Comparison of ENCODE assay signal across 1 cellular context in the genomic region with DNA sequence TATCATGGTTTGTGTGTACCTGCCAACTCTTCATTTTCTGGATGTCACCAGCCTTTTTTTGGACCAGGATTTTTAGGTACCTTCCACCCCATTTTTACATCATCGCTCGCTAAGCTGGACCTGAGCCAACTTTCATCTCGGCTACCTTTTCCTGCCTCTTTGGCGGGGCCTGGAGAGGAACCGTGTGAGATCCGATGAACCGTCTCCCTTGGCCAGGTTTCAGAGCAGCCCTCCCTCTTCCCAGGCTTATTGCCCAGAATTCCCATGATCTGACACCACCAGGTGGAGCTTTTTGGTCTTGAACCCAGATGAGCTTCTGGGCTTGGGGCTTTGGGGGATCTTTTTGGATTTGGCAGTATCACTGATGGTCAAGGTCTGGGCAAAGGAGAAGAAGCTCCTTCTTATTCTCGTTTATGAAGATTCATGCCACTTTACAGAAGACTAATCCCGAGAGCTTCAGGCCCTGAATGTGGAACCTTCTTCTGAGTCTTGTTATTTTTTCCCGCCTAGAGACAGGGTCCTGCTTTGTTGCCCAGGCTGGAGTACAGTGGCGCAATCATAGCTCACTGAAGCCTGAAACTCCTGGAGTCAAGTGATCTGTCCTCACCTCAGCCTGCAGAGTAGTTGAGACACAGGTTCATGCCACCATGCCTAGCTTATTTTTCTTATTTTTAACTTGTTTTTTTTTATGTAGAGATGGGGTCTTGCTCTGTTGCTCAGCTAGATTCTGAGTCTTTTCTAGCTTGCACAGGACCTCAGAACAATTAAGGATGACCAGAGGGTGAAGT.
TF ChIP-seq lines count a peak whose summit lies in the region.

No MANE protein-coding gene starts in this region.

TF ChIP-seq in Ishikawa, 13 proteins besides CTCF, POLR2A, EP300 and RAD21 (continued from another document):
- no peak for TF ChIP-seq NFIC (IDR thresholded peaks at IDR 0.05)
- TF ChIP-seq CEBPB (IDR thresholded peaks at IDR 0.05): no peak
- no peak for TF ChIP-seq ZBTB7A (IDR thresholded peaks at IDR 0.05; ENCODE audit: low read depth)
- TF ChIP-seq, protein P1, sequence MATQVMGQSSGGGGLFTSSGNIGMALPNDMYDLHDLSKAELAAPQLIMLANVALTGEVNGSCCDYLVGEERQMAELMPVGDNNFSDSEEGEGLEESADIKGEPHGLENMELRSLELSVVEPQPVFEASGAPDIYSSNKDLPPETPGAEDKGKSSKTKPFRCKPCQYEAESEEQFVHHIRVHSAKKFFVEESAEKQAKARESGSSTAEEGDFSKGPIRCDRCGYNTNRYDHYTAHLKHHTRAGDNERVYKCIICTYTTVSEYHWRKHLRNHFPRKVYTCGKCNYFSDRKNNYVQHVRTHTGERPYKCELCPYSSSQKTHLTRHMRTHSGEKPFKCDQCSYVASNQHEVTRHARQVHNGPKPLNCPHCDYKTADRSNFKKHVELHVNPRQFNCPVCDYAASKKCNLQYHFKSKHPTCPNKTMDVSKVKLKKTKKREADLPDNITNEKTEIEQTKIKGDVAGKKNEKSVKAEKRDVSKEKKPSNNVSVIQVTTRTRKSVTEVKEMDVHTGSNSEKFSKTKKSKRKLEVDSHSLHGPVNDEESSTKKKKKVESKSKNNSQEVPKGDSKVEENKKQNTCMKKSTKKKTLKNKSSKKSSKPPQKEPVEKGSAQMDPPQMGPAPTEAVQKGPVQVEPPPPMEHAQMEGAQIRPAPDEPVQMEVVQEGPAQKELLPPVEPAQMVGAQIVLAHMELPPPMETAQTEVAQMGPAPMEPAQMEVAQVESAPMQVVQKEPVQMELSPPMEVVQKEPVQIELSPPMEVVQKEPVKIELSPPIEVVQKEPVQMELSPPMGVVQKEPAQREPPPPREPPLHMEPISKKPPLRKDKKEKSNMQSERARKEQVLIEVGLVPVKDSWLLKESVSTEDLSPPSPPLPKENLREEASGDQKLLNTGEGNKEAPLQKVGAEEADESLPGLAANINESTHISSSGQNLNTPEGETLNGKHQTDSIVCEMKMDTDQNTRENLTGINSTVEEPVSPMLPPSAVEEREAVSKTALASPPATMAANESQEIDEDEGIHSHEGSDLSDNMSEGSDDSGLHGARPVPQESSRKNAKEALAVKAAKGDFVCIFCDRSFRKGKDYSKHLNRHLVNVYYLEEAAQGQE (IDR thresholded peaks at IDR 0.05; ENCODE audit: low read depth): no peak
- TF ChIP-seq EGR1 (IDR thresholded peaks at IDR 0.05): no peak
- no peak for TF ChIP-seq CREB1 (IDR thresholded peaks at IDR 0.05; ENCODE audit: low read depth)
- no peak for TF ChIP-seq YY1 (IDR thresholded peaks at IDR 0.05; ENCODE audit: low read depth)
- TF ChIP-seq TCF12 (IDR thresholded peaks at IDR 0.05; ENCODE audit: low read depth): no peak
- TF ChIP-seq, protein P2, sequence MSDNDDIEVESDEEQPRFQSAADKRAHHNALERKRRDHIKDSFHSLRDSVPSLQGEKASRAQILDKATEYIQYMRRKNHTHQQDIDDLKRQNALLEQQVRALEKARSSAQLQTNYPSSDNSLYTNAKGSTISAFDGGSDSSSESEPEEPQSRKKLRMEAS (IDR thresholded peaks at IDR 0.05): no peak
- TF ChIP-seq TAF1 (IDR thresholded peaks at IDR 0.05; ENCODE audit: low read depth): no peak
- TF ChIP-seq TEAD4 (IDR thresholded peaks at IDR 0.05): no peak
